Comparison of ENCODE assay signal across 21 cellular contexts in the genomic region with DNA sequence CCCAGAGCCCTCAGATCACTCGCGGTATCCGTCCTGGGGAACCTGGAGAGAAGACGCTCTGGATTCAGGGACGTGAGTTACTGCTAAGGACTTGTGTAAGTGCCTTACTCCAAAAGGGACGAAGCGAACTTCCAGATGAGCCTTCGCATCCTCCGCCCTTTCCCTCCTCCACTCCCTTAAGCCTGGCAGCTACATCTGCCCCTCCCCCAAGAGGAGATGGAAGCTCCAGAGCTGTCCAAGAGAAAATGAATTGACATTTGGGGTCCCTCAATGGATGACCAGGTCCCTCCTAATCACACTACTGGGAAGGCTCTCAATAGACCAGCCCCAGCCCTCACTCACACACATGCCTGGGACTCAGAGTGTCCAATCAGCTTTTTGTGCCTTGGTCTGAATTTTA. TPM values are rescaled to one million over a fixed set of nuclear protein-coding genes. Genes with fewer than 3 reads are reported as not detected.
A peak's percentile ranks its signal among the peaks of the same experiment; 100 is the strongest.
DNase-seq lines count a peak whose midpoint lies in the region; ATAC-seq and TF ChIP-seq lines count a peak whose summit lies in the region.
"Had no signal": no experiment of that assay in that cellular context is flagged by ENCODE, and none has a peak within 500 bp of the region (broad histone marks: within the 10 kb centered on the region; RNA-seq: fewer than 3 reads in every experiment).

No MANE protein-coding gene starts in this region.

- H3K9me3 Mint-ChIP-seq in activated T-cell treated with anti-CD3 and anti-CD28 coated beads, Interleukin-2, amount 50 U/mL, for 72 hours = peaks cover under 1 to 6% of the 10 kb centered on the region in 2 donors
- H3K9me3 Mint-ChIP-seq in osteocyte (ENCODE audit: unreplicated experiment) = no peaks in the 10 kb centered on the region
- H3K9me3 Mint-ChIP-seq in activated CD4-positive, alpha-beta T cell treated with anti-CD3 and anti-CD28 coated beads, Interleukin-2, amount 10 ng/mL, durations not matched to agents 24 days and 14 days = peaks cover 15% of the 10 kb centered on the region

- intact Hi-C loops in activated CD4-positive, alpha-beta T cell treated with anti-CD3 and anti-CD28 coated beads, Interleukin-2, amount 10 ng/mL, durations not matched to agents 24 days and 14 days (cut with micrococcal nuclease) = no loop called here

- no peak overlapping the region for H3K4me2 ChIP-seq in hepatocyte

- no peaks in the 10 kb centered on the region for H4K20me1 ChIP-seq in hepatocyte (ENCODE audit: insufficient read depth, poor library complexity, severe bottlenecking)

- H3K36me3 ChIP-seq in hepatocyte (replicated peaks; ENCODE audit: insufficient read depth, low read depth) = no peaks in the 10 kb centered on the region
- H3K36me3 ChIP-seq: BE2C had no signal

- H3K4me3 Mint-ChIP-seq in activated T-cell treated with anti-CD3 and anti-CD28 coated beads, Interleukin-2, amount 50 U/mL, for 72 hours = no peak overlapping the region
- no peak overlapping the region for H3K4me3 Mint-ChIP-seq in osteocyte (ENCODE audit: unreplicated experiment)
- H3K4me3 Mint-ChIP-seq in activated CD4-positive, alpha-beta T cell treated with anti-CD3 and anti-CD28 coated beads, Interleukin-2, amount 10 ng/mL, durations not matched to agents 24 days and 14 days = no peak overlapping the region
- H3K4me3 Mint-ChIP-seq: CD4-positive, CD25-positive, alpha-beta regulatory T cell; CD8-positive, alpha-beta memory T cell; H9 had no signal

- H3K36me3 Mint-ChIP-seq in activated T-cell treated with anti-CD3 and anti-CD28 coated beads, Interleukin-2, amount 50 U/mL, for 72 hours (ENCODE audit: insufficient read depth in 2 of 2) = peaks cover 2 to 3% of the 10 kb centered on the region in 2 donors
- H3K36me3 Mint-ChIP-seq in osteocyte (ENCODE audit: unreplicated experiment) = no peaks in the 10 kb centered on the region
- H3K36me3 Mint-ChIP-seq in activated CD4-positive, alpha-beta T cell treated with anti-CD3 and anti-CD28 coated beads, Interleukin-2, amount 10 ng/mL, durations not matched to agents 24 days and 14 days (ENCODE audit: low read depth) = peaks cover 7% of the 10 kb centered on the region
- H3K36me3 Mint-ChIP-seq: CD4-positive, CD25-positive, alpha-beta regulatory T cell; CD8-positive, alpha-beta memory T cell had no signal

- DNase-seq in activated T-cell treated with anti-CD3 and anti-CD28 coated beads, Interleukin-2, amount 50 U/mL, for 48 hours = peak; percentile 11 to 13
- no peak for DNase-seq in activated T-cell treated with anti-CD3 and anti-CD28 coated beads, Interleukin-2, amount 50 U/mL, for 72 hours
- peak; percentile 3 for DNase-seq in hepatocyte (ENCODE audit: low spot score)
- peak; percentile 53 for DNase-seq in osteocyte (ENCODE audit: extremely low spot score, unreplicated experiment)
- no peak for DNase-seq in activated gamma-delta T cell (lab: John Stamatoyannopoulos, UW)
- no peak for DNase-seq in activated CD4-positive, alpha-beta T cell treated with anti-CD3 and anti-CD28 coated beads, Interleukin-2, amount 10 ng/mL, durations not matched to agents 24 days and 14 days
- DNase-seq in glomerular visceral epithelial cell (ENCODE audit: extremely low spot score) = no peak
- DNase-seq: ACHN; BE2C; C1 segment of cervical spinal cord; CD4-positive, CD25-positive, alpha-beta regulatory T cell; CD8-positive, alpha-beta memory T cell; COR-L47; DMS 273 treated with DMSO at 0.1 percent for 48 hours; DND-41; EL; H9 had no signal

- H3K27ac ChIP-seq in hepatocyte = no peak overlapping the region

- H2AFZ ChIP-seq in hepatocyte = no peak overlapping the region

- no peaks in the 10 kb centered on the region for H3K27me3 ChIP-seq in hepatocyte
- H3K27me3 ChIP-seq: BE2C had no signal

- TF ChIP-seq CTCF in hepatocyte (IDR thresholded peaks at IDR 0.05; ENCODE audit: poor library complexity) (no peak), osteocyte (IDR thresholded peaks at IDR 0.05) (no peak)

- H3K27me3 Mint-ChIP-seq in activated T-cell treated with anti-CD3 and anti-CD28 coated beads, Interleukin-2, amount 50 U/mL, for 72 hours (ENCODE audit: low read depth) = no peaks in the 10 kb centered on the region
- peaks cover 25% of the 10 kb centered on the region for H3K27me3 Mint-ChIP-seq in osteocyte (ENCODE audit: unreplicated experiment)
- H3K27me3 Mint-ChIP-seq in activated CD4-positive, alpha-beta T cell treated with anti-CD3 and anti-CD28 coated beads, Interleukin-2, amount 10 ng/mL, durations not matched to agents 24 days and 14 days = peaks cover 4% of the 10 kb centered on the region

- no peaks in the 10 kb centered on the region for H3K9me2 ChIP-seq in hepatocyte (replicated peaks; ENCODE audit: insufficient read depth)

- H3K27ac Mint-ChIP-seq in activated T-cell treated with anti-CD3 and anti-CD28 coated beads, Interleukin-2, amount 50 U/mL, for 72 hours = no peak overlapping the region
- H3K27ac Mint-ChIP-seq in osteocyte (ENCODE audit: unreplicated experiment) = no peak overlapping the region
- H3K27ac Mint-ChIP-seq in activated CD4-positive, alpha-beta T cell treated with anti-CD3 and anti-CD28 coated beads, Interleukin-2, amount 10 ng/mL, durations not matched to agents 24 days and 14 days = no peak overlapping the region
- H3K27ac Mint-ChIP-seq: CD8-positive, alpha-beta memory T cell; H9 had no signal

- WGBS in hepatocyte (ENCODE audit: low lambda C conversion rate, missing lambda C conversion rate) = 93% methylated on average over 9 of the region's 9 CpGs

- peaks cover 53% of the 10 kb centered on the region for H3K4me1 Mint-ChIP-seq in activated T-cell treated with anti-CD3 and anti-CD28 coated beads, Interleukin-2, amount 50 U/mL, for 72 hours (ENCODE audit: low read depth)
- no peaks in the 10 kb centered on the region for H3K4me1 Mint-ChIP-seq in osteocyte (ENCODE audit: unreplicated experiment)
- peaks cover 20% of the 10 kb centered on the region for H3K4me1 Mint-ChIP-seq in activated CD4-positive, alpha-beta T cell treated with anti-CD3 and anti-CD28 coated beads, Interleukin-2, amount 10 ng/mL, durations not matched to agents 24 days and 14 days

- H3K4me1 ChIP-seq in hepatocyte (ENCODE audit: insufficient read depth) = no peaks in the 10 kb centered on the region
- H3K4me1 ChIP-seq: BE2C had no signal

- no peak overlapping the region for H3K4me3 ChIP-seq in hepatocyte
- H3K4me3 ChIP-seq: GM12878 had no signal

- no peaks in the 10 kb centered on the region for H3K79me2 ChIP-seq in hepatocyte

- no peak for ATAC-seq in activated T-cell treated with anti-CD3 and anti-CD28 coated beads, Interleukin-2, amount 50 U/mL, for 72 hours (replicated peaks in 1 of 2)
- ATAC-seq: GM12878 had no signal

- H3K9me3 ChIP-seq in hepatocyte (ENCODE audit: low read depth) = peaks cover 5% of the 10 kb centered on the region
- H3K9me3 ChIP-seq: BE2C had no signal

RNA-seq across cellular contexts. Expression of a gene that starts 31.3 kb away (rescaled TPM):
- total RNA-seq in activated T-cell treated with anti-CD3 and anti-CD28 coated beads, Interleukin-2, amount 50 U/mL, for 72 hours = under 1 TPM; 0.19 TPM
- total RNA-seq in hepatocyte (2.3 and 2.5 TPM in 2 replicates), osteocyte (not detected in 2 replicates)
- polyA plus RNA-seq in hepatocyte = 3.3 and 5.7 TPM in 2 replicates
- total RNA-seq in activated CD4-positive, alpha-beta T cell treated with anti-CD3 and anti-CD28 coated beads, Interleukin-2, amount 10 ng/mL, durations not matched to agents 24 days and 14 days = 0.49 and 0.59 TPM in 2 replicates
- total RNA-seq: CD4-positive, CD25-positive, alpha-beta regulatory T cell; G401; GM12878; HT-29 had no signal
- polyA plus RNA-seq: CD4-positive, CD25-positive, alpha-beta regulatory T cell; GM12878 had no signal

RNA-seq across cellular contexts. Expression of a gene that starts 53.6 kb away (rescaled TPM):
- total RNA-seq in activated T-cell treated with anti-CD3 and anti-CD28 coated beads, Interleukin-2, amount 50 U/mL, for 72 hours = not detected
- not detected in 2 replicates for total RNA-seq in hepatocyte
- polyA plus RNA-seq in hepatocyte = 0.39 TPM in 1 of 2 replicates, not detected in the other
- total RNA-seq in osteocyte = not detected in 2 replicates
- total RNA-seq in activated CD4-positive, alpha-beta T cell treated with anti-CD3 and anti-CD28 coated beads, Interleukin-2, amount 10 ng/mL, durations not matched to agents 24 days and 14 days = not detected in 2 replicates
- total RNA-seq: CD4-positive, CD25-positive, alpha-beta regulatory T cell; CD8-positive, alpha-beta memory T cell; G401; GM12878; H1; H9; HT-29 had no signal
- polyA plus RNA-seq: CD4-positive, CD25-positive, alpha-beta regulatory T cell; CD8-positive, alpha-beta memory T cell; GM12878; H1 had no signal

Comparison
In these comparisons a context has a peak if more than half of its experiments do, and no peak if none do; other contexts are left out.
1. DNase-seq: peak in activated T-cell treated with anti-CD3 and anti-CD28 coated beads, Interleukin-2, amount 50 U/mL, for 48 hours (2 of 2), hepatocyte (single experiment) and osteocyte (single experiment); none in activated T-cell treated with anti-CD3 and anti-CD28 coated beads, Interleukin-2, amount 50 U/mL, for 72 hours (0 of 2), activated gamma-delta T cell (single experiment), activated CD4-positive, alpha-beta T cell treated with anti-CD3 and anti-CD28 coated beads, Interleukin-2, amount 10 ng/mL, durations not matched to agents 24 days and 14 days (single experiment) and glomerular visceral epithelial cell (single experiment).